ENCODE assay signal across 10 cellular contexts in the genomic region with DNA sequence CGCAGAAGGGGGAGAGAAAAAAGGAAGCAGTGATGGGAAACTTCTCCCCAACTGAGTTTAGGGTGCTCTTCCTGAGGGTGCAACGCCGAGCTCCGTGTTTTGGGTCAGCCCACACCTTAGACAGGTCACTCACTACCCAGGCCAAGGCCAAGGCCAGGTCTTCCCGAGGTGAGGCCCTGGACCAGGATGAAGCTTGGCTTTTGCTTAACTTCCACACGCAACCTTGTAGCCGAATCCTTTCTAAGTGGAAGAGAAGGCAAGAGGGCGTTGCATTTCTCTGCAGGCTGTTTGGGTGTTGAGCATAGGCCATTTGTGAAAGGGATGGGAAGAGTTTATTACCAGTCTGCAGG. TPM values are rescaled to one million over a fixed set of nuclear protein-coding genes. Genes with fewer than 3 reads are reported as not detected.
DNase-seq lines count a peak whose midpoint lies in the region; ATAC-seq, FAIRE-seq and TF ChIP-seq lines count a peak whose summit lies in the region.
"Had no signal": no experiment of that assay in that cellular context is flagged by ENCODE, and none has a peak within 500 bp of the region (broad histone marks: within the 10 kb centered on the region; RNA-seq: fewer than 3 reads in every experiment).

No MANE protein-coding gene starts in this region.

- peaks cover 3 to 8% of the 10 kb centered on the region in 2 experiments for H4K20me1 ChIP-seq in H1 (replicated peaks in 1 of 2; ENCODE audit: control insufficient read depth in 1 of 2, insufficient read depth in 2 of 2, low read length in 2 of 2)

- 0 out of 7 replicates have a peak overlapping the region, but pooled peaks of 1 of the 4 experiments have one; percentile 4 for H3K9ac ChIP-seq in H1 (replicated peaks in 1 of 4; ENCODE audit: extremely low read depth in 1 of 4, low read depth in 3 of 4, low read length in 3 of 4)

- no peak overlapping the region for H3K56ac ChIP-seq in H1 (replicated peaks; ENCODE audit: insufficient read length, low read depth, low read length)

- H2BK12ac ChIP-seq in H1 (ENCODE audit: low read depth, low read length), result peak overlapping the region; percentile 41; the same call in 1 of the 2 replicates

- H3K4ac ChIP-seq in H1 (replicated peaks; ENCODE audit: insufficient read length, low read depth, low read length), result no peak overlapping the region

- H2BK5ac ChIP-seq in H1 (ENCODE audit: low read depth, low read length), result no peak overlapping the region

- no peak for TF ChIP-seq EP300 in H1 (IDR thresholded peaks at IDR 0.05; ENCODE audit: borderline replicate concordance in 1 of 2, low read depth in 2 of 2, low read length in 2 of 2)
- TF ChIP-seq EP300 in transverse colon (IDR thresholded peaks at IDR 0.05; ENCODE audit: low read depth), result no peak

- H2AK5ac ChIP-seq in H1 (ENCODE audit: low read depth, low read length), result no peak overlapping the region

- peak overlapping the region; percentile 79 to 88 for H3K4me2 ChIP-seq in H1 (ENCODE audit: insufficient read depth in 1 of 2, low read depth in 2 of 2, low read length in 2 of 2)

- TF ChIP-seq RAD21 in H1 (IDR thresholded peaks at IDR 0.05 in 1 of 2, conservative IDR thresholded peaks at IDR 0.05 in 1 of 2; ENCODE audit: low read depth in 2 of 2, low read length in 2 of 2), result no peak

- 0 out of 2 replicates have a peak overlapping the region, but pooled peaks have one; percentile 9 for H3K18ac ChIP-seq in H1 (ENCODE audit: extremely low read depth, low read length)

- FAIRE-seq in H1 (lab: Jason Lieb, UNC), result no peak

- CTCF ChIA-PET in activated naive CD4-positive, alpha-beta T cell treated with anti-CD3 and anti-CD28 coated beads for 36 hours (lab: Charles Lee), result no interaction called here
- CTCF ChIA-PET in H1 (lab: Charles Lee; ENCODE audit: partially characterized antibody), result interaction anchor here (0.5 to 1.2 kb wide), 5 partner anchors 24 to 245 kb away, joined by 3 read pairs; no protein-coding TSS in a partner anchor
- CTCF ChIA-PET in naive thymus-derived CD4-positive, alpha-beta T cell (lab: Charles Lee), result no interaction called here

- in situ Hi-C loops in transverse colon (cut with MboI; ENCODE audit: low pct_ligation_motif_present in 1 of 4, low pct_unique_long_range_greater_than_20kb in 1 of 4, low sequenced_read_pairs in 3 of 4), result no loop called here

- peaks cover 9 to 51% (median 48%) of the 10 kb centered on the region in 4 experiments for H3K27me3 ChIP-seq in H1 (replicated peaks in 1 of 4; ENCODE audit: control insufficient read depth in 3 of 4, extremely low read depth in 1 of 4, insufficient read depth in 3 of 4, low read length in 3 of 4)
- H3K27me3 ChIP-seq in naive thymus-derived CD4-positive, alpha-beta T cell (ENCODE audit: control insufficient read depth in 2 of 2, insufficient read depth in 2 of 2, low read length in 2 of 2), result peaks cover 17 to 26% of the 10 kb centered on the region in 2 donors
- no peaks in the 10 kb centered on the region for H3K27me3 ChIP-seq in transverse colon

- no peak overlapping the region for H4K5ac ChIP-seq in H1 (ENCODE audit: insufficient read length, low read depth, low read length)

- H3K9me3 Mint-ChIP-seq in activated naive CD4-positive, alpha-beta T cell treated with anti-CD3 and anti-CD28 coated beads for 36 hours, result no peaks in the 10 kb centered on the region
- H3K9me3 Mint-ChIP-seq in activated naive CD4-positive, alpha-beta T cell treated with anti-CD3 and anti-CD28 coated beads, Interleukin-2, amount 50 U/mL, for 72 hours, result no peaks in the 10 kb centered on the region
- H3K9me3 Mint-ChIP-seq in naive thymus-derived CD4-positive, alpha-beta T cell, result no peaks in the 10 kb centered on the region

- 0 out of 2 replicates have a peak overlapping the region, but pooled peaks have one; percentile 2 for H2AFZ ChIP-seq in H1 (ENCODE audit: low read length)

- H3K36me3 Mint-ChIP-seq in activated naive CD4-positive, alpha-beta T cell treated with anti-CD3 and anti-CD28 coated beads for 36 hours (ENCODE audit: low read depth), result no peaks in the 10 kb centered on the region
- H3K36me3 Mint-ChIP-seq in activated naive CD4-positive, alpha-beta T cell treated with anti-CD3 and anti-CD28 coated beads, Interleukin-2, amount 50 U/mL, for 72 hours, result no peaks in the 10 kb centered on the region
- H3K36me3 Mint-ChIP-seq in naive thymus-derived CD4-positive, alpha-beta T cell, result peaks cover 0 to 2% (median 0%) of the 10 kb centered on the region in 5 donors

- ATAC-seq in activated naive CD4-positive, alpha-beta T cell treated with anti-CD3 and anti-CD28 coated beads, Interleukin-2, amount 50 U/mL, for 72 hours, result no peak
- ATAC-seq in naive thymus-derived CD4-positive, alpha-beta T cell, result no peak

- H3K9me3 ChIP-seq in H1 (ENCODE audit: insufficient read depth in 2 of 2, low read depth in 1 of 2, low read length in 1 of 2) (no peaks in the 10 kb centered on the region), transverse colon (no peaks in the 10 kb centered on the region)
- no peaks in the 10 kb centered on the region for H3K9me3 ChIP-seq in naive thymus-derived CD4-positive, alpha-beta T cell (ENCODE audit: control insufficient read depth in 2 of 3, low read length in 3 of 3)

- H2BK120ac ChIP-seq in H1 (replicated peaks; ENCODE audit: low read depth, low read length), result no peak overlapping the region

- POLR2A ChIA-PET in H1 (lab: Charles Lee; ENCODE audit: partially characterized antibody), result interaction anchor here (1.0 to 1.5 kb wide), 2 partner anchors 78 to 130 kb away, joined by 3 read pairs; no protein-coding TSS in a partner anchor
- POLR2A ChIA-PET in naive thymus-derived CD4-positive, alpha-beta T cell (lab: Charles Lee), result no interaction called here

- H3K4me1 ChIP-seq in H1 (replicated peaks in 1 of 4; ENCODE audit: control insufficient read depth in 3 of 4, insufficient read depth in 4 of 4, low read length in 3 of 4) (peaks cover 3 to 9% (median 7%) of the 10 kb centered on the region in 4 experiments), transverse colon (peaks cover 15 to 66% (median 43%) of the 10 kb centered on the region in 4 donors)
- peaks cover 19 to 21% of the 10 kb centered on the region in 2 donors for H3K4me1 ChIP-seq in naive thymus-derived CD4-positive, alpha-beta T cell (ENCODE audit: control insufficient read depth in 2 of 2, insufficient read depth in 2 of 2, low read length in 2 of 2)

- no peak overlapping the region for H3K27ac Mint-ChIP-seq in activated naive CD4-positive, alpha-beta T cell treated with anti-CD3 and anti-CD28 coated beads for 36 hours
- no peak overlapping the region for H3K27ac Mint-ChIP-seq in activated naive CD4-positive, alpha-beta T cell treated with anti-CD3 and anti-CD28 coated beads, Interleukin-2, amount 50 U/mL, for 72 hours
- H3K27ac Mint-ChIP-seq in naive thymus-derived CD4-positive, alpha-beta T cell, result no peak overlapping the region

- H3K79me1 ChIP-seq in H1 (ENCODE audit: low read depth, low read length), result no peaks in the 10 kb centered on the region; the same call in 1 of the 2 replicates

- H3K23me2 ChIP-seq in H1 (ENCODE audit: low read depth, low read length), result peaks cover 16% of the 10 kb centered on the region

- H3K36me3 ChIP-seq in H1 (ENCODE audit: control insufficient read depth in 2 of 4, insufficient read depth in 4 of 4, low read length in 3 of 4) (no peaks in the 10 kb centered on the region), transverse colon (no peaks in the 10 kb centered on the region)
- no peaks in the 10 kb centered on the region for H3K36me3 ChIP-seq in naive thymus-derived CD4-positive, alpha-beta T cell (ENCODE audit: control insufficient read depth in 2 of 3, insufficient read depth in 3 of 3, low read length in 3 of 3)

- TF ChIP-seq POLR2A in H1 (IDR thresholded peaks at IDR 0.05; ENCODE audit: control extremely low read depth in 1 of 2, low read depth in 2 of 2, low read length in 2 of 2), result no peak
- TF ChIP-seq POLR2A in transverse colon (IDR thresholded peaks at IDR 0.05), result no peak

- H3K4me3 Mint-ChIP-seq in activated naive CD4-positive, alpha-beta T cell treated with anti-CD3 and anti-CD28 coated beads for 36 hours, result peak overlapping the region; percentile 57
- H3K4me3 Mint-ChIP-seq in naive thymus-derived CD4-positive, alpha-beta T cell, result peak overlapping the region in 9 of 10 donors; percentile 20 to 85 (median 60)

- H4K8ac ChIP-seq in H1 (ENCODE audit: extremely low read depth, insufficient read depth, low read length), result no peak overlapping the region

- no peak overlapping the region for H3K23ac ChIP-seq in H1 (ENCODE audit: insufficient read length)

- H4K91ac ChIP-seq in H1 (replicated peaks; ENCODE audit: insufficient read length, low read length), result no peak overlapping the region

- intact Hi-C loops in activated naive CD4-positive, alpha-beta T cell treated with anti-CD3 and anti-CD28 coated beads for 36 hours (cut with micrococcal nuclease), result loop anchor here (10.0 kb wide), 1 partner anchor 81 kb away; no protein-coding TSS in a partner anchor
- intact Hi-C loops in naive thymus-derived CD4-positive, alpha-beta T cell (cut with micrococcal nuclease), result loop anchor here in 1 of 2 donors (5.0 kb wide), 1 partner anchor 302 kb away; a partner anchor contains a TSS
- intact Hi-C loops in transverse colon (cut with DNase I; ENCODE audit: low total_unique reads), result no loop called here

- H3K4me1 Mint-ChIP-seq in activated naive CD4-positive, alpha-beta T cell treated with anti-CD3 and anti-CD28 coated beads for 36 hours (ENCODE audit: low read depth), result peaks cover 20% of the 10 kb centered on the region
- H3K4me1 Mint-ChIP-seq in naive thymus-derived CD4-positive, alpha-beta T cell, result peaks cover 15 to 26% (median 23%) of the 10 kb centered on the region in 7 donors

- H3K4me3 ChIP-seq in H1 (ENCODE audit: extremely low read depth in 1 of 4, insufficient read depth in 2 of 4, low read depth in 3 of 4, low read length in 4 of 4) (peak overlapping the region; percentile 46 to 65 (median 51)), transverse colon (peak overlapping the region in 3 of 4 donors; percentile 58 to 85 (median 78))
- peak overlapping the region; percentile 36 for H3K4me3 ChIP-seq in naive thymus-derived CD4-positive, alpha-beta T cell (ENCODE audit: low read length)

- no peak for DNase-seq in activated naive CD4-positive, alpha-beta T cell treated with anti-CD3 and anti-CD28 coated beads for 36 hours
- no peak for DNase-seq in activated naive CD4-positive, alpha-beta T cell treated with anti-CD3 and anti-CD28 coated beads, Interleukin-2, amount 50 U/mL, for 72 hours (ENCODE audit: low spot score in 2 of 2)
- DNase-seq in H1 (ENCODE audit: low read depth in 1 of 2, low spot score in 2 of 2) (no peak), transverse colon (no peak), inferior parietal cortex (ENCODE audit: extremely low spot score) (no peak), NCI-H510A treated with DMSO at 0.1 percent for 48 hours (lab: John Stamatoyannopoulos, UW) (no peak)
- no peak for DNase-seq in naive thymus-derived CD4-positive, alpha-beta T cell
- DNase-seq in activated CD4-positive, alpha-beta T cell treated with anti-CD3 and anti-CD28 coated beads for 48 hours, result no peak
- DNase-seq: activated gamma-delta T cell treated with Interleukin-2 at 50 U/mL for 16 hours, AML-193 had no signal

- no peaks in the 10 kb centered on the region for H3K79me2 ChIP-seq in H1 (ENCODE audit: control insufficient read depth in 1 of 2, insufficient read depth in 2 of 2, low read length in 2 of 2)

- peaks cover 56% of the 10 kb centered on the region for H3K27me3 Mint-ChIP-seq in activated naive CD4-positive, alpha-beta T cell treated with anti-CD3 and anti-CD28 coated beads for 36 hours (ENCODE audit: low read depth)
- H3K27me3 Mint-ChIP-seq in naive thymus-derived CD4-positive, alpha-beta T cell, result peaks cover 42 to 82% (median 62%) of the 10 kb centered on the region in 5 donors

- H3K27ac ChIP-seq in H1 (ENCODE audit: low read depth, low read length) (no peak overlapping the region), transverse colon (peak overlapping the region; percentile 78 to 88 (median 84))
- no peak overlapping the region for H3K27ac ChIP-seq in naive thymus-derived CD4-positive, alpha-beta T cell (ENCODE audit: low read depth, low read length)

- H3K14ac ChIP-seq in H1 (ENCODE audit: insufficient read length), result no peak overlapping the region

- TF ChIP-seq CTCF in H1 (IDR thresholded peaks at IDR 0.05; ENCODE audit: control extremely low read depth in 1 of 3, insufficient read depth in 1 of 3, low read depth in 1 of 3, low read length in 3 of 3) (no peak), transverse colon (IDR thresholded peaks at IDR 0.05) (no peak)

- no peak overlapping the region for H2BK15ac ChIP-seq in H1 (ENCODE audit: low read length)

- no peak overlapping the region for H2BK20ac ChIP-seq in H1 (ENCODE audit: low read length)

- 58% methylated on average over 8 of the region's 8 CpGs; no CpG with 5 or more reads in 1 of the 2 experiments for WGBS in H1 (ENCODE audit: extremely low coverage in 1 of 2, insufficient coverage in 1 of 2, insufficient read length in 1 of 2, insufficient replicate concordance in 2 of 2, low coverage in 1 of 2, low lambda C conversion rate in 2 of 2, missing lambda C conversion rate in 1 of 2), 2 experiments
- WGBS in transverse colon (ENCODE audit: low coverage in 1 of 2), 2 donors, result 24% methylated on average over 8 of the region's 8 CpGs; no CpG with 5 or more reads in 1 of the 2 donors

RNA-seq across cellular contexts. Expression of a gene that starts 1.4 kb away (rescaled TPM):
- total RNA-seq in activated naive CD4-positive, alpha-beta T cell treated with anti-CD3 and anti-CD28 coated beads for 36 hours, result under 1 TPM; 0.17 to 0.35 TPM
- under 1 TPM; 0.19 to 0.55 TPM for total RNA-seq in activated naive CD4-positive, alpha-beta T cell treated with anti-CD3 and anti-CD28 coated beads, Interleukin-2, amount 50 U/mL, for 72 hours
- 3.2 TPM in 2 replicates for total RNA-seq in H1 (2021; fragmentation: NEBNext Ultra II Directional; extraction: Animal tissue kit (Norgen Biotek cat#: 25700))
- polyA plus RNA-seq in H1 (2011; rRNA removed), result 2.1 and 5.9 TPM in 2 replicates
- polyA plus RNA-seq in H1 (2011; cell fraction: cytosol; rRNA removed), result 2.1 TPM
- 3.6 TPM for polyA plus RNA-seq in H1 (2011; cell fraction: nucleus; rRNA removed)
- 1.6 to 2.6 TPM (median 1.9 TPM) in 4 replicates for polyA plus RNA-seq in H1 (2012, experiment 1 of 2)
- 1.8 TPM for polyA plus RNA-seq in H1 (2012, experiment 2 of 2)
- 2.2 TPM for polyA plus RNA-seq in H1 (2013, experiment 1 of 2)
- 2.8 TPM for polyA plus RNA-seq in H1 (2013, experiment 2 of 2)
- polyA minus RNA-seq in H1 (2011; rRNA and poly(A)+ RNA removed), result 2.0 and 2.5 TPM in 2 replicates
- polyA minus RNA-seq in H1 (2011; cell fraction: cytosol; rRNA and poly(A)+ RNA removed), result 2.9 TPM
- polyA minus RNA-seq in H1 (2011; cell fraction: nucleus; rRNA and poly(A)+ RNA removed), result 1.7 TPM
- 1 to 10 TPM in 1 of 5 experiments, not detected in 4; 1.1 TPM for total RNA-seq in naive thymus-derived CD4-positive, alpha-beta T cell
- not detected for polyA plus RNA-seq in naive thymus-derived CD4-positive, alpha-beta T cell
- total RNA-seq in transverse colon, result 10 to 100 TPM in 3 of 4 donors, 1 to 10 TPM in 1; 5.2 to 39.2 (median 20.1) TPM

RNA-seq across cellular contexts. Expression of a gene that starts 12.6 kb away (rescaled TPM):
- not detected for total RNA-seq in activated naive CD4-positive, alpha-beta T cell treated with anti-CD3 and anti-CD28 coated beads for 36 hours
- total RNA-seq in activated naive CD4-positive, alpha-beta T cell treated with anti-CD3 and anti-CD28 coated beads, Interleukin-2, amount 50 U/mL, for 72 hours, result not detected
- total RNA-seq in H1 (2021; fragmentation: NEBNext Ultra II Directional; extraction: Animal tissue kit (Norgen Biotek cat#: 25700)), result not detected in 2 replicates
- polyA plus RNA-seq in H1 (2011; rRNA removed), result not detected in 2 replicates
- polyA plus RNA-seq in H1 (2011; cell fraction: cytosol; rRNA removed), result not detected
- not detected for polyA plus RNA-seq in H1 (2011; cell fraction: nucleus; rRNA removed)
- polyA plus RNA-seq in H1 (2012, experiment 1 of 2), result not detected in 4 replicates
- not detected for polyA plus RNA-seq in H1 (2012, experiment 2 of 2)
- polyA plus RNA-seq in H1 (2013, experiment 1 of 2), result not detected
- polyA plus RNA-seq in H1 (2013, experiment 2 of 2), result not detected
- not detected in 2 replicates for polyA minus RNA-seq in H1 (2011; rRNA and poly(A)+ RNA removed)
- not detected for polyA minus RNA-seq in H1 (2011; cell fraction: cytosol; rRNA and poly(A)+ RNA removed)
- polyA minus RNA-seq in H1 (2011; cell fraction: nucleus; rRNA and poly(A)+ RNA removed), result not detected
- total RNA-seq in naive thymus-derived CD4-positive, alpha-beta T cell, result not detected
- not detected for polyA plus RNA-seq in naive thymus-derived CD4-positive, alpha-beta T cell
- not detected for total RNA-seq in transverse colon

Comparison
In these comparisons a context has a peak if more than half of its experiments do, and no peak if none do; other contexts are left out.
1. H3K27ac ChIP-seq: peak in transverse colon (4 of 4); none in H1 (single experiment) and naive thymus-derived CD4-positive, alpha-beta T cell (single experiment).
2. Peak in every context shown above with its lines, with median percentiles within 50 percentile points of each other: H3K4me3 ChIP-seq.